36 cellular contexts compared by ENCODE assay signal in genomic region chr6:97757575-97757974, GRCh38.
"Had no signal": no experiment of that assay in that cellular context is flagged by ENCODE, and none has a peak within 500 bp of the region (broad histone marks: within the 10 kb centered on the region; RNA-seq: fewer than 3 reads in every experiment).

No MANE protein-coding gene starts in this region.

- H3K9me3 Mint-ChIP-seq: activated B cell treated with CpG ODN at 0.5 μM for 24 hours; activated CD4-positive, alpha-beta memory T cell treated with anti-CD3 and anti-CD28 coated beads, Interleukin-2, amount 10 ng/mL, durations not matched to agents 7 days and 5 days; activated CD4-positive, alpha-beta T cell treated with anti-CD3 and anti-CD28 coated beads, Interleukin-2, amount 10 ng/mL, durations not matched to agents 24 days and 14 days; activated naive CD4-positive, alpha-beta T cell treated with anti-CD3 and anti-CD28 coated beads for 36 hours; activated naive CD8-positive, alpha-beta T cell treated with anti-CD3 and anti-CD28 coated beads for 36 hours; activated T-cell treated with anti-CD3 and anti-CD28 coated beads, Interleukin-2, amount 50 U/mL, for 24 hours; activated T-helper 1 cell treated with anti-CD3 and anti-CD28 coated beads, Interleukin-12 subunit alpha, Interleukin-12 subunit beta, Interleukin-2, Interleukin-4 antibody, amounts not matched to agents 30 ng/mL and 10 ng/mL and 1 ng/mL, durations not matched to agents 14 hours and 24 hours and 36 hours; T-helper 1 cell treated with Interleukin-12 subunit alpha and Interleukin-12 subunit beta and Interleukin-4 antibody, amounts not matched to agents 30 μg/mL and 1 μg/mL, for 36 hours; T-helper 2 cell treated with Interferon-gamma antibody and Interleukin-4, amounts not matched to agents 5 μg/mL and 100 μg/mL, for 36 hours had no signal

- H3K27me3 ChIP-seq: adrenal gland, body of pancreas, brain microvascular endothelial cell, breast epithelium had no signal

- H3K4me1 ChIP-seq: adrenal gland, body of pancreas, breast epithelium had no signal

- ATAC-seq: activated CD8-positive, alpha-beta memory T cell treated with anti-CD3 and anti-CD28 coated beads, Interleukin-2, amount 10 ng/mL, durations not matched to agents 7 days and 5 days; activated CD8-positive, alpha-beta T cell treated with anti-CD3 and anti-CD28 coated beads, Interleukin-2, amount 10 ng/mL, durations not matched to agents 7 days and 5 days; activated naive CD4-positive, alpha-beta T cell treated with anti-CD3 and anti-CD28 coated beads, Interleukin-2, amount 50 U/mL, for 72 hours; activated T-helper 17 cell treated with anti-CD3 and anti-CD28 coated beads, Interleukin-2, amount 50 U/mL, for 72 hours; body of pancreas had no signal

- H3K4me1 Mint-ChIP-seq: activated B cell treated with CpG ODN at 0.5 μM for 24 hours; activated CD4-positive, alpha-beta memory T cell treated with anti-CD3 and anti-CD28 coated beads, Interleukin-2, amount 10 ng/mL, durations not matched to agents 7 days and 5 days; activated CD4-positive, alpha-beta T cell treated with anti-CD3 and anti-CD28 coated beads, Interleukin-2, amount 10 ng/mL, durations not matched to agents 24 days and 14 days; activated CD8-positive, alpha-beta memory T cell treated with anti-CD3 and anti-CD28 coated beads, Interleukin-2, amount 10 ng/mL, durations not matched to agents 7 days and 5 days; activated naive CD8-positive, alpha-beta T cell treated with anti-CD3 and anti-CD28 coated beads for 36 hours; activated T-helper 17 cell treated with anti-CD3 and anti-CD28 coated beads, Interleukin-2, amount 50 U/mL, for 72 hours; central memory CD8-positive, alpha-beta T cell had no signal

- H3K4me3 Mint-ChIP-seq: activated B cell treated with CpG ODN at 0.5 μM for 24 hours; activated CD4-positive, alpha-beta memory T cell treated with anti-CD3 and anti-CD28 coated beads, Interleukin-2, amount 10 ng/mL, durations not matched to agents 7 days and 5 days; activated CD4-positive, alpha-beta T cell treated with anti-CD3 and anti-CD28 coated beads, Interleukin-2, amount 10 ng/mL, durations not matched to agents 24 days and 14 days; activated CD8-positive, alpha-beta memory T cell treated with anti-CD3 and anti-CD28 coated beads, Interleukin-2, amount 10 ng/mL, durations not matched to agents 7 days and 5 days; activated CD8-positive, alpha-beta T cell treated with anti-CD3 and anti-CD28 coated beads, Interleukin-2, amount 10 ng/mL, durations not matched to agents 7 days and 5 days; activated naive CD4-positive, alpha-beta T cell treated with anti-CD3 and anti-CD28 coated beads for 36 hours; activated naive CD8-positive, alpha-beta T cell treated with anti-CD3 and anti-CD28 coated beads for 36 hours; activated T-cell treated with anti-CD3 and anti-CD28 coated beads, Interleukin-2, amount 50 U/mL, for 24 hours; activated T-helper 1 cell treated with anti-CD3 and anti-CD28 coated beads, Interleukin-12 subunit alpha, Interleukin-12 subunit beta, Interleukin-2, Interleukin-4 antibody, amounts not matched to agents 30 ng/mL and 10 ng/mL and 1 ng/mL, durations not matched to agents 14 hours and 24 hours and 36 hours; activated T-helper 17 cell treated with anti-CD3 and anti-CD28 coated beads, Interleukin-2, amount 50 U/mL, for 72 hours; central memory CD8-positive, alpha-beta T cell; T-helper 1 cell treated with Interleukin-12 subunit alpha and Interleukin-12 subunit beta and Interleukin-4 antibody, amounts not matched to agents 30 μg/mL and 1 μg/mL, for 36 hours; T-helper 2 cell treated with Interferon-gamma antibody and Interleukin-4, amounts not matched to agents 5 μg/mL and 100 μg/mL, for 36 hours had no signal

- H3K36me3 Mint-ChIP-seq: activated CD8-positive, alpha-beta memory T cell treated with anti-CD3 and anti-CD28 coated beads, Interleukin-2, amount 10 ng/mL, durations not matched to agents 7 days and 5 days; activated naive CD4-positive, alpha-beta T cell treated with anti-CD3 and anti-CD28 coated beads, Interleukin-2, amount 50 U/mL, for 72 hours; activated naive CD8-positive, alpha-beta T cell treated with anti-CD3 and anti-CD28 coated beads for 36 hours had no signal

- H3K27ac Mint-ChIP-seq: activated B cell treated with CpG ODN at 0.5 μM for 24 hours; activated CD4-positive, alpha-beta memory T cell treated with anti-CD3 and anti-CD28 coated beads, Interleukin-2, amount 10 ng/mL, durations not matched to agents 7 days and 5 days; activated CD4-positive, alpha-beta T cell treated with anti-CD3 and anti-CD28 coated beads, Interleukin-2, amount 10 ng/mL, durations not matched to agents 24 days and 14 days; activated CD8-positive, alpha-beta memory T cell treated with anti-CD3 and anti-CD28 coated beads, Interleukin-2, amount 10 ng/mL, durations not matched to agents 7 days and 5 days; activated CD8-positive, alpha-beta T cell treated with anti-CD3 and anti-CD28 coated beads, Interleukin-2, amount 10 ng/mL, durations not matched to agents 7 days and 5 days; activated naive CD4-positive, alpha-beta T cell treated with anti-CD3 and anti-CD28 coated beads for 36 hours; activated naive CD4-positive, alpha-beta T cell treated with anti-CD3 and anti-CD28 coated beads, Interleukin-2, amount 50 U/mL, for 72 hours; activated naive CD8-positive, alpha-beta T cell treated with anti-CD3 and anti-CD28 coated beads for 36 hours; activated T-cell treated with anti-CD3 and anti-CD28 coated beads, Interleukin-2, amount 50 U/mL, for 24 hours; activated T-helper 1 cell treated with anti-CD3 and anti-CD28 coated beads, Interleukin-12 subunit alpha, Interleukin-12 subunit beta, Interleukin-2, Interleukin-4 antibody, amounts not matched to agents 30 ng/mL and 10 ng/mL and 1 ng/mL, durations not matched to agents 14 hours and 24 hours and 36 hours; activated T-helper 17 cell treated with anti-CD3 and anti-CD28 coated beads, Interleukin-2, amount 50 U/mL, for 72 hours; T-helper 1 cell treated with Interleukin-12 subunit alpha and Interleukin-12 subunit beta and Interleukin-4 antibody, amounts not matched to agents 30 μg/mL and 1 μg/mL, for 36 hours; T-helper 2 cell treated with Interferon-gamma antibody and Interleukin-4, amounts not matched to agents 5 μg/mL and 100 μg/mL, for 36 hours had no signal

- H3K4me3 ChIP-seq: adrenal gland, body of pancreas, breast epithelium had no signal

- H3K27ac ChIP-seq: adrenal gland, body of pancreas, brain microvascular endothelial cell, breast epithelium, VCaP had no signal

- H3K27me3 Mint-ChIP-seq: activated B cell treated with CpG ODN at 0.5 μM for 24 hours; activated CD4-positive, alpha-beta memory T cell treated with anti-CD3 and anti-CD28 coated beads, Interleukin-2, amount 10 ng/mL, durations not matched to agents 7 days and 5 days; activated CD4-positive, alpha-beta T cell treated with anti-CD3 and anti-CD28 coated beads, Interleukin-2, amount 10 ng/mL, durations not matched to agents 24 days and 14 days; activated CD8-positive, alpha-beta memory T cell treated with anti-CD3 and anti-CD28 coated beads, Interleukin-2, amount 10 ng/mL, durations not matched to agents 7 days and 5 days; activated naive CD8-positive, alpha-beta T cell treated with anti-CD3 and anti-CD28 coated beads for 36 hours; activated T-cell treated with anti-CD3 and anti-CD28 coated beads, Interleukin-2, amount 50 U/mL, for 24 hours; activated T-helper 17 cell treated with anti-CD3 and anti-CD28 coated beads, Interleukin-2, amount 50 U/mL, for 72 hours; central memory CD8-positive, alpha-beta T cell had no signal

- DNase-seq: activated B cell treated with CpG ODN at 0.5 μM for 24 hours; activated CD4-positive, alpha-beta memory T cell treated with anti-CD3 and anti-CD28 coated beads, Interleukin-2, amount 10 ng/mL, durations not matched to agents 7 days and 5 days; activated CD4-positive, alpha-beta T cell treated with anti-CD3 and anti-CD28 coated beads for 4 hours; activated CD4-positive, alpha-beta T cell treated with anti-CD3 and anti-CD28 coated beads, Interleukin-2, amount 10 ng/mL, durations not matched to agents 24 days and 14 days; activated CD4-positive, alpha-beta T cell treated with anti-CD3 and anti-CD28 coated beads, Interleukin-2, amount 50 U/mL, for 48 hours; activated CD4-positive, CD25-positive, alpha-beta regulatory T cell treated with anti-CD3 and anti-CD28 coated beads, Interleukin-2, amount 50 U/mL, for 72 hours; activated CD8-positive, alpha-beta memory T cell treated with anti-CD3 and anti-CD28 coated beads for 24 hours; activated CD8-positive, alpha-beta memory T cell treated with anti-CD3 and anti-CD28 coated beads, Interleukin-2, amount 10 ng/mL, durations not matched to agents 7 days and 5 days; activated CD8-positive, alpha-beta memory T cell treated with anti-CD3 and anti-CD28 coated beads, Interleukin-2, amount 50 U/mL, for 48 hours; activated CD8-positive, alpha-beta T cell treated with anti-CD3 and anti-CD28 coated beads, Interleukin-2, amount 10 ng/mL, durations not matched to agents 7 days and 5 days; activated effector memory CD4-positive, alpha-beta T cell treated with anti-CD3 and anti-CD28 coated beads, Interleukin-2, amount 50 U/mL, for 16 hours; activated gamma-delta T cell treated with Interleukin-2 at 50 U/mL for 16 hours; activated naive CD4-positive, alpha-beta T cell; activated naive CD4-positive, alpha-beta T cell treated with anti-CD3 and anti-CD28 coated beads for 36 hours; activated naive CD4-positive, alpha-beta T cell treated with anti-CD3 and anti-CD28 coated beads, Interleukin-2, amount 50 U/mL, for 16 hours; activated naive CD8-positive, alpha-beta T cell treated with anti-CD3 and anti-CD28 coated beads for 36 hours; activated T-cell treated with anti-CD3 and anti-CD28 coated beads, Interleukin-2, amount 50 U/mL, for 24 hours; activated T-cell treated with anti-CD3 and anti-CD28 coated beads, Interleukin-2, amount 50 U/mL, for 48 hours; adrenal gland; amniotic stem cell; aorta; body of pancreas; brain microvascular endothelial cell; caudate nucleus; cerebellar nuclear complex; T-helper 1 cell; T-helper 2 cell; T-helper 9 cell had no signal

- H3K9me3 ChIP-seq: adrenal gland, body of pancreas, breast epithelium had no signal

- H3K36me3 ChIP-seq: adrenal gland, brain microvascular endothelial cell, breast epithelium had no signal
